8 cellular contexts compared by ENCODE assay signal in the genomic region with DNA sequence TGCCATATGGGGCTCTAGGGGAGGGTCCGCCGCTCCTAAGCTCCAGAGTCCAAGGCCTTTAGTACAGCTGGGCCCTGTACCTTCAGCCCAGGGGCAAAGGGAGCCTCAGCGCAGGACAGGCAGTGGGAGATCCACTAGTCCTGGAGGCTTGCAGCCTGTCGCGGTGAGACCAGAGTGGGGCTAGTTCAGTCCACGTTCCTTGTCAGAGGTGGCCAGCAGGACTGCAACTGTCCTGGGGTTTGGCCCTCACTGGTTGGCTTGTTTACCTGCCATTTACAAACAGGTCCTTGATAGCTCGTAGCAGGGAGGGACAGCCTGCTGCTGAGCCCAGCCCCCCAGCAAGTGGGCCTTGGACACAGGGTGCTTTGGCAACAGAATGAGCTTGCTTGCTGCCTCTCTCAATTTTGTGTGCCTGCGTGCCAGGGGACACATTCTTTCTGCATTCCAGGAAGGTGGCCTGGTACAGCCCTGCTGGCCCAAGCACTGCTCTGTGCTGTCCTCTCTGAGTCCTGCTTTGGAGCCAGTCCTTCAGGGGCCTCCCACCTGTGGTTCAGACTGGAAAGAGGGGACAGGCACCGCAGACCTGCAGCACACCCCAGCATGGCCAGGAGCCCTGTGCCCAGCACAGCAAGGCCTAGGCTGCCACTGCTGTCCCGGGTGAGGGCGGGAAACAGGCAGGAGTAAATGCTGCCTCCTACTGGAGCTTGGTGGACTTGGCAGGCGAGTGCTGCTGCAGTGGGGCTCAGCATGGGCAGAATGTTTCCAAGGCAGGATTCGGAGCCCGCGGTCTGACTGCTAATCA. TPM values are rescaled to one million over a fixed set of nuclear protein-coding genes. Genes with fewer than 3 reads are reported as not detected.
DNase-seq lines count a peak whose midpoint lies in the region; TF ChIP-seq lines count a peak whose summit lies in the region.

No MANE protein-coding gene starts in this region.

- peaks cover 17 to 30% of the 10 kb centered on the region in 2 donors for H3K4me1 ChIP-seq in ascending aorta

- DNase-seq in GM10266 (ENCODE audit: extremely low spot score) (peak; percentile 70), NCI-H226 (peak; percentile 28), ascending aorta (ENCODE audit: low spot score in 2 of 2) (no peak), islet precursor cell (peak; percentile 84), KG1 (lab: John Stamatoyannopoulos, UW) (no peak), NCI-H1105 treated with DMSO at 0.1 percent for 48 hours (lab: John Stamatoyannopoulos, UW) (no peak), foreskin melanocyte (no peak)
- DNase-seq in stimulated activated CD4-positive, alpha-beta T cell treated with anti-CD3 and anti-CD28 coated beads, Interleukin-4, amount 100 ng/mL, for 1 hour = peak; percentile 16

- TF ChIP-seq CTCF in GM10266 (IDR thresholded peaks at IDR 0.05; ENCODE audit: control insufficient read depth, insufficient read depth, low read depth, missing control alignments) (peak; percentile 48), ascending aorta (IDR thresholded peaks at IDR 0.05) (peak; percentile 43 to 65 (median 46))

- no peaks in the 10 kb centered on the region for H3K27me3 ChIP-seq in ascending aorta

- no peaks in the 10 kb centered on the region for H3K9me3 ChIP-seq in ascending aorta

- peaks cover 22 to 31% of the 10 kb centered on the region in 2 donors for H3K36me3 ChIP-seq in ascending aorta

- intact Hi-C loops in ascending aorta (cut with DNase I) = loop anchor here (1.0 to 5.0 kb wide), 3 partner anchors 47 to 138 kb away; no protein-coding TSS in a partner anchor

- H3K27ac ChIP-seq in ascending aorta = peak overlapping the region; percentile 51 to 53

- H3K4me3 ChIP-seq in ascending aorta = peak overlapping the region in 1 of 2 donors; percentile 16

RNA-seq across cellular contexts. Expression of gene H6PD, which starts 15.2 kb away (rescaled TPM):
- total RNA-seq in ascending aorta = 56.8 TPM

RNA-seq across cellular contexts. Expression of gene SPSB1, which starts 43.0 kb away (rescaled TPM):
- total RNA-seq in ascending aorta = 64.9 TPM

Comparison
In these comparisons a context has a peak if more than half of its experiments do, and no peak if none do; other contexts are left out.
1. DNase-seq: peak in GM10266 (single experiment), NCI-H226 (single experiment), islet precursor cell (single experiment) and stimulated activated CD4-positive, alpha-beta T cell treated with anti-CD3 and anti-CD28 coated beads, Interleukin-4, amount 100 ng/mL, for 1 hour (single experiment); none in ascending aorta (0 of 2), KG1 (single experiment), NCI-H1105 treated with DMSO at 0.1 percent for 48 hours (single experiment) and foreskin melanocyte (single experiment).